9 cellular contexts compared by ENCODE assay signal in the genomic region with DNA sequence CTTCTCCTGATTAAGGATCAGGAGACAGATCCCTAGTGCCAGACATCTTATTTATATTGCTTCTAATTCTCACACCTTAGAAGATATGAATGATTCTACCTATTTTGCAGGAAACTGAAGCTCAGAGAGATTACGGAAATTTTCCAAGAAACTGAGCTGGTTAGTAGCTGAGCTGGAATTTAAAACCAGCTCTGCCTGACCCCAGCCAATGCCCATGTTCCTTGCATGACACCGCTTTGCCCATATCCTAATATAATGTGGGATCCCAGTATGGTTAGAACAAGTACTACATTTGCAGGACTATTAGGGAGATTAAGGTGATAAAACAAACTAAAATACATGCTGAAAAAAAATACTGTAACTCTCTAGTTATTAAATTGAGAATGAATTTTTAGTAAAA. TPM values are rescaled to one million over a fixed set of nuclear protein-coding genes. Genes with fewer than 3 reads are reported as not detected.
DNase-seq lines count a peak whose midpoint lies in the region; TF ChIP-seq lines count a peak whose summit lies in the region.
"Had no signal": no experiment of that assay in that cellular context is flagged by ENCODE, and none has a peak within 500 bp of the region (broad histone marks: within the 10 kb centered on the region; RNA-seq: fewer than 3 reads in every experiment).

No MANE protein-coding gene starts in this region.

- no peak for TF ChIP-seq POLR2A in Peyer's patch (IDR thresholded peaks at IDR 0.05)

- H3K79me2 ChIP-seq in OCI-LY7 (ENCODE audit: insufficient read depth, low read depth, low read length) = peaks cover 94% of the 10 kb centered on the region

- H3K27ac ChIP-seq in OCI-LY7 (ENCODE audit: low read depth, low read length, poor library complexity, severe bottlenecking) (no peak overlapping the region), Peyer's patch (no peak overlapping the region)
- H3K27ac ChIP-seq: ovary had no signal

- H3K4me2 ChIP-seq in OCI-LY7 (ENCODE audit: low read length) = peak overlapping the region; percentile 98
- peak overlapping the region; percentile 92 for H3K4me2 ChIP-seq in skeletal muscle satellite cell (ENCODE audit: low read length)

- in situ Hi-C loops in KBM-7 (cut with MboI; ENCODE audit: low pct_unique_long_range_greater_than_20kb, low sequenced_read_pairs) = no loop called here

- peak overlapping the region; percentile 96 for H3K9ac ChIP-seq in skeletal muscle satellite cell (ENCODE audit: low read depth, low read length)

- H3K9me3 ChIP-seq in OCI-LY7 (ENCODE audit: low read length) (no peaks in the 10 kb centered on the region), skeletal muscle satellite cell (replicated peaks; ENCODE audit: low read length) (no peaks in the 10 kb centered on the region), Peyer's patch (no peaks in the 10 kb centered on the region)
- H3K9me3 ChIP-seq: ovary had no signal

- no peaks in the 10 kb centered on the region for H3K9me2 ChIP-seq in OCI-LY7 (ENCODE audit: insufficient read depth, low read length)

- intact Hi-C loops in OCI-LY7 (cut with micrococcal nuclease; ENCODE audit: unreplicated experiment) = no loop called here

- H3K4me1 ChIP-seq in OCI-LY7 (ENCODE audit: insufficient read depth, low read length, poor library complexity, severe bottlenecking) = peaks cover 35% of the 10 kb centered on the region
- peaks cover 31% of the 10 kb centered on the region for H3K4me1 ChIP-seq in skeletal muscle satellite cell (ENCODE audit: control insufficient read depth, insufficient read depth, low read length)
- peaks cover 0 to 38% (median 3%) of the 10 kb centered on the region in 4 donors for H3K4me1 ChIP-seq in Peyer's patch

- POLR2A ChIA-PET in OCI-LY7 (lab: Charles Lee) = interaction anchor here (0.5 to 3.8 kb wide), 5 partner anchors 11 to 32 kb away, joined by 3 to 36 read pairs (median 3); no protein-coding TSS in a partner anchor

- CTCF ChIA-PET in OCI-LY7 (lab: Charles Lee; ENCODE audit: unreplicated experiment) = interaction anchor here (1.2 kb wide), 1 partner anchor 24 kb away, joined by 3 read pairs; no protein-coding TSS in a partner anchor

- peaks cover 22% of the 10 kb centered on the region for H4K20me1 ChIP-seq in OCI-LY7 (ENCODE audit: insufficient read depth, low read length)

- no peak for TF ChIP-seq CTCF in OCI-LY7 (conservative IDR thresholded peaks at IDR 0.05; ENCODE audit: low read length)
- no peak for TF ChIP-seq CTCF in epithelial cell of proximal tubule (conservative IDR thresholded peaks at IDR 0.05; ENCODE audit: low read depth, low read length)
- TF ChIP-seq CTCF in Peyer's patch (IDR thresholded peaks at IDR 0.05) = no peak

- no peak overlapping the region for H2AFZ ChIP-seq in OCI-LY7 (ENCODE audit: low read length)

- BruUV-seq in OCI-LY7 (replicated peaks; lab: Mats Ljungman, UMichigan) = no TSS peak

- peak; percentile 17 for DNase-seq in NCI-H526 treated with DMSO at 0.1 percent for 48 hours (lab: John Stamatoyannopoulos, UW)
- DNase-seq in NCI-H526 (lab: John Stamatoyannopoulos, UW) = no peak
- no peak for DNase-seq in OCI-LY7 (ENCODE audit: low spot score)
- DNase-seq in epithelial cell of proximal tubule (ENCODE audit: low read depth) = no peak
- DNase-seq in Peyer's patch = no peak
- no peak for DNase-seq in KBM-7
- DNase-seq in mesenteric fat pad (ENCODE audit: low spot score) = no peak
- DNase-seq: ovary had no signal

- H3K36me3 ChIP-seq in OCI-LY7 (ENCODE audit: insufficient read depth, low read length) (no peaks in the 10 kb centered on the region), skeletal muscle satellite cell (ENCODE audit: insufficient read depth, low read length) (no peaks in the 10 kb centered on the region), Peyer's patch (no peaks in the 10 kb centered on the region)
- H3K36me3 ChIP-seq: ovary had no signal

- H3K4me3 ChIP-seq in OCI-LY7 (ENCODE audit: low read depth, low read length, poor library complexity, severe bottlenecking) = peak overlapping the region; percentile 94
- peak overlapping the region; percentile 77 for H3K4me3 ChIP-seq in epithelial cell of proximal tubule (ENCODE audit: low read depth, low read length)
- peak overlapping the region; percentile 96 for H3K4me3 ChIP-seq in skeletal muscle satellite cell (ENCODE audit: low read length)
- peak overlapping the region in 2 of 4 donors; percentile 92 to 96 for H3K4me3 ChIP-seq in Peyer's patch

- H3K27me3 ChIP-seq in skeletal muscle satellite cell (ENCODE audit: control insufficient read depth, insufficient read depth, low read length) (no peaks in the 10 kb centered on the region), Peyer's patch (no peaks in the 10 kb centered on the region)
- H3K27me3 ChIP-seq: ovary had no signal

RNA-seq across cellular contexts. Expression of gene TMEM30A, which starts 1.9 kb away (rescaled TPM):
- total RNA-seq in OCI-LY7 (2014; rRNA removed; shearing (Covaris generic)) = 16.4 and 18.2 TPM in 2 replicates
- 31.2 and 32.1 TPM in 2 replicates for total RNA-seq in OCI-LY7 (2022)
- 62.7 and 73.1 TPM in 2 replicates for total RNA-seq in epithelial cell of proximal tubule
- 108 and 116 TPM in 2 replicates for total RNA-seq in skeletal muscle satellite cell (2012; rRNA removed)
- total RNA-seq in Peyer's patch = 10 to 100 TPM; 25.6 to 51.5 (median 37.9) TPM
- total RNA-seq in mesenteric fat pad = 109 TPM

RNA-seq across cellular contexts. Expression of gene COX7A2, which starts 39.1 kb away (rescaled TPM):
- total RNA-seq in OCI-LY7 (2014; rRNA removed; shearing (Covaris generic)) = 133 and 210 TPM in 2 replicates
- 403 and 421 TPM in 2 replicates for total RNA-seq in OCI-LY7 (2022)
- 322 and 342 TPM in 2 replicates for total RNA-seq in epithelial cell of proximal tubule
- 241 and 274 TPM in 2 replicates for total RNA-seq in skeletal muscle satellite cell (2012; rRNA removed)
- 100 to 1,000 TPM in 3 of 4 donors, 10 to 100 TPM in 1; 94.9 to 246 (median 192) TPM for total RNA-seq in Peyer's patch
- 336 TPM for total RNA-seq in mesenteric fat pad
